16 cellular contexts compared by ENCODE assay signal in genomic region chr1:10697621-10698160, GRCh38.
"Had no signal": no experiment of that assay in that cellular context is flagged by ENCODE, and none has a peak within 500 bp of the region (broad histone marks: within the 10 kb centered on the region; RNA-seq: fewer than 3 reads in every experiment).

No MANE protein-coding gene starts in this region.

- H3K27me3 ChIP-seq: pancreas had no signal

- ATAC-seq: left colon, lower lobe of right lung, pancreas had no signal

- DNase-seq: activated CD4-positive, alpha-beta T cell treated with anti-CD3 and anti-CD28 coated beads, Interleukin-2, amount 10 ng/mL, durations not matched to agents 24 days and 14 days; activated CD4-positive, CD25-positive, alpha-beta regulatory T cell; aorta; foreskin melanocyte; head of caudate nucleus; left colon; lower lobe of right lung; pancreas; retina; SW 1271; trophoblast cell had no signal

- H3K9me3 Mint-ChIP-seq: activated CD4-positive, alpha-beta T cell treated with anti-CD3 and anti-CD28 coated beads, Interleukin-2, amount 10 ng/mL, durations not matched to agents 24 days and 14 days; activated T-helper 1 cell treated with anti-CD3 and anti-CD28 coated beads, Interleukin-12 subunit alpha, Interleukin-12 subunit beta, Interleukin-2, Interleukin-4 antibody, amounts not matched to agents 30 ng/mL and 10 ng/mL and 1 ng/mL, durations not matched to agents 14 hours and 24 hours and 36 hours; dendritic cell treated with granulocyte-macrophage colony-stimulating factor and Interleukin-4, amounts not matched to agents 40 ng/mL and 50 ng/mL, for 4 days had no signal

- H3K27ac Mint-ChIP-seq: activated CD4-positive, alpha-beta T cell treated with anti-CD3 and anti-CD28 coated beads, Interleukin-2, amount 10 ng/mL, durations not matched to agents 24 days and 14 days; activated T-helper 1 cell treated with anti-CD3 and anti-CD28 coated beads, Interleukin-12 subunit alpha, Interleukin-12 subunit beta, Interleukin-2, Interleukin-4 antibody, amounts not matched to agents 30 ng/mL and 10 ng/mL and 1 ng/mL, durations not matched to agents 14 hours and 24 hours and 36 hours; dendritic cell treated with granulocyte-macrophage colony-stimulating factor and Interleukin-4, amounts not matched to agents 40 ng/mL and 50 ng/mL, for 4 days had no signal

- H3K4me3 ChIP-seq: lower lobe of right lung, pancreas had no signal

- FAIRE-seq: bronchial epithelial cell, pancreas, TTC549 had no signal

- H3K4me3 Mint-ChIP-seq: activated CD4-positive, alpha-beta T cell treated with anti-CD3 and anti-CD28 coated beads, Interleukin-2, amount 10 ng/mL, durations not matched to agents 24 days and 14 days; activated T-helper 1 cell treated with anti-CD3 and anti-CD28 coated beads, Interleukin-12 subunit alpha, Interleukin-12 subunit beta, Interleukin-2, Interleukin-4 antibody, amounts not matched to agents 30 ng/mL and 10 ng/mL and 1 ng/mL, durations not matched to agents 14 hours and 24 hours and 36 hours; dendritic cell treated with granulocyte-macrophage colony-stimulating factor and Interleukin-4, amounts not matched to agents 40 ng/mL and 50 ng/mL, for 4 days had no signal

- H3K9me3 ChIP-seq: lower lobe of right lung, pancreas had no signal

- H3K36me3 ChIP-seq: lower lobe of right lung, pancreas had no signal

- H3K27ac ChIP-seq: epithelial cell of prostate, lower lobe of right lung had no signal
